Comparison of ENCODE assay signal across 1 cellular context in genomic region chr16:1612320-1613111, GRCh38.
TF ChIP-seq lines count a peak whose summit lies in the region.

Gene CRAMP1, plus strand, starts transcription at chr16:1612360. Its CDS starts 2,280 bp downstream, at chr16:1614640.

TF ChIP-seq in K562, 482 proteins besides CTCF, POLR2A, EP300 and RAD21 (continued from another document and continues in another):
- TF ChIP-seq TAF1 (IDR thresholded peaks at IDR 0.05; ENCODE audit: control insufficient read depth, extremely low read depth, insufficient read depth, low read length, severe bottlenecking): peak; percentile 82
- no peak for TF ChIP-seq ZNF12 (CRISPR knock-in tag; IDR thresholded peaks at IDR 0.05)
- no peak for TF ChIP-seq EWSR1 (IDR thresholded peaks at IDR 0.05; ENCODE audit: borderline replicate concordance, low read depth, partially characterized antibody)
- no peak for TF ChIP-seq USF1 (CRISPR knock-in tag; IDR thresholded peaks at IDR 0.05)
- no peak for TF ChIP-seq DEAF1 (CRISPR knock-in tag; IDR thresholded peaks at IDR 0.05)
- peak in 1 of 2 experiments; percentile 78; a peak in 3 of 4 replicates for TF ChIP-seq UBTF (IDR thresholded peaks at IDR 0.05; ENCODE audit: borderline replicate concordance in 1 of 2, low read depth in 2 of 2, low read length in 2 of 2)
- peak; percentile 55 for TF ChIP-seq BHLHE40 (IDR thresholded peaks at IDR 0.05; ENCODE audit: low read length)
- no peak for TF ChIP-seq STAT6 (CRISPR knock-in tag; IDR thresholded peaks at IDR 0.05)
- no peak for TF ChIP-seq DIDO1 (tag; IDR thresholded peaks at IDR 0.05; ENCODE audit: low read depth)
- TF ChIP-seq FIP1L1 (IDR thresholded peaks at IDR 0.05; ENCODE audit: low read depth, low read length, poor library complexity, severe bottlenecking): peak; percentile 50
- peak; percentile 49; the same call in 1 of the 2 replicates for TF ChIP-seq SLC30A9 (CRISPR knock-in tag; IDR thresholded peaks at IDR 0.05)
- peak; percentile 70; the same call in 1 of the 2 replicates for TF ChIP-seq PHF8 (IDR thresholded peaks at IDR 0.05; ENCODE audit: borderline replicate concordance, low read length)
- TF ChIP-seq CREB3L1 (IDR thresholded peaks at IDR 0.05; ENCODE audit: borderline replicate concordance, low read depth): 0 out of 2 replicates have a peak, but pooled peaks have one; percentile 11
- peak; percentile 55; the same call in 1 of the 2 replicates for TF ChIP-seq POLR2AphosphoS5 (IDR thresholded peaks at IDR 0.05; ENCODE audit: control insufficient read depth, insufficient read depth, low read depth, low read length)
- TF ChIP-seq ETV1 (tag; conservative IDR thresholded peaks at IDR 0.05; ENCODE audit: low read depth): no peak
- TF ChIP-seq DDX20 (tag; IDR thresholded peaks at IDR 0.05; ENCODE audit: low read depth): no peak
- TF ChIP-seq ZNF586 (CRISPR knock-in tag; conservative IDR thresholded peaks at IDR 0.05): no peak
- no peak for TF ChIP-seq PBX2 (CRISPR knock-in tag; IDR thresholded peaks at IDR 0.05; ENCODE audit: low read depth)
- TF ChIP-seq PBX2 (tag; conservative IDR thresholded peaks at IDR 0.05; ENCODE audit: low read depth): no peak
- TF ChIP-seq PURB (CRISPR knock-in tag; IDR thresholded peaks at IDR 0.05; ENCODE audit: low read depth): no peak
- TF ChIP-seq ZZZ3 (IDR thresholded peaks at IDR 0.05): no peak
- TF ChIP-seq NR2C2 (CRISPR knock-in tag; IDR thresholded peaks at IDR 0.05): no peak
- peak; percentile 73 for TF ChIP-seq NR2C2 (tag; IDR thresholded peaks at IDR 0.05)
- TF ChIP-seq ZMIZ1 (IDR thresholded peaks at IDR 0.05; ENCODE audit: low read depth in 2 of 2, low read length in 2 of 2): no peak
- TF ChIP-seq IRF2 (CRISPR knock-in tag; IDR thresholded peaks at IDR 0.05): no peak
- peak; percentile 6 for TF ChIP-seq NEUROD1 (IDR thresholded peaks at IDR 0.05; ENCODE audit: borderline replicate concordance, low read depth, low read length, partially characterized antibody)
- no peak for TF ChIP-seq NCOA4 (IDR thresholded peaks at IDR 0.05; ENCODE audit: partially characterized antibody)
- no peak for TF ChIP-seq BCOR (IDR thresholded peaks at IDR 0.05)
- TF ChIP-seq CHD2 (IDR thresholded peaks at IDR 0.05; ENCODE audit: low read depth, low read length): peak; percentile 61; the same call in 1 of the 2 replicates
- no peak for TF ChIP-seq ZNF589 (CRISPR knock-in tag; IDR thresholded peaks at IDR 0.05; ENCODE audit: low read depth)
- no peak for TF ChIP-seq ZNF644 (tag; IDR thresholded peaks at IDR 0.05; ENCODE audit: low read depth)
- TF ChIP-seq ZNF395 (CRISPR knock-in tag; IDR thresholded peaks at IDR 0.05): peak; percentile 70
- TF ChIP-seq PHB2 (IDR thresholded peaks at IDR 0.05; ENCODE audit: low read depth): no peak
- peak; percentile 62 to 72; a peak in 3 of 4 replicates for TF ChIP-seq NONO (IDR thresholded peaks at IDR 0.05; ENCODE audit: low read depth in 2 of 2, low read length in 1 of 2)
- no peak for TF ChIP-seq ERF (CRISPR knock-in tag; IDR thresholded peaks at IDR 0.05)
- TF ChIP-seq AFF4 (CRISPR knock-in tag; IDR thresholded peaks at IDR 0.05): 0 out of 2 replicates have a peak, but pooled peaks have one; percentile 34
- no peak for TF ChIP-seq ZNF217 (CRISPR knock-in tag; IDR thresholded peaks at IDR 0.05)
- peak; percentile 41; the same call in 1 of the 2 replicates for TF ChIP-seq NR3C1 (CRISPR knock-in tag; IDR thresholded peaks at IDR 0.05)
- TF ChIP-seq MYC (IDR thresholded peaks at IDR 0.05; ENCODE audit: low read depth, low read length): no peak
- no peak for TF ChIP-seq MYC (CRISPR knock-in tag; IDR thresholded peaks at IDR 0.05; ENCODE audit: borderline replicate concordance, low read depth)
- TF ChIP-seq ATF7 (IDR thresholded peaks at IDR 0.05): no peak
- no peak for TF ChIP-seq BRD9 (IDR thresholded peaks at IDR 0.05; ENCODE audit: low read depth, partially characterized antibody)
